In the genomic region with DNA sequence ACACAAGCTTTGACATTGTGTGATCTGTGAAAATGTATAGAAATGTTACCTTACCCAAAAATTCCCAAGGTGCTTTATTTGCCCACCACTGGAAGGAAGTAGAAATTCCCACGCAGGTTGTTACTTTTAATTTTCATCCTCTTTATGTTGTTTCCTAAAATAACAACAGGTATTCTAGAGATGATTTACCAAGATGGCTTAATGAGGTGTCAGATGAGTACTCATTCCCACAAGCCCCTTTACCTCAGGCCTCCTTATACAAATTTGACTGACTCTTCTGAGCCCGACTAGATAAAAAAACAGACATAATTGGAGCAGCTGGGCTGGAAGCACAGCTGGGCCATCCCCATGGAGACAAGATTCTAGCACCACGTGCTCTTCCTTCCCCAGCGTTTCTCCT, we compare ENCODE assay signal across 19 cellular contexts.
DNase-seq lines count a peak whose midpoint lies in the region; ATAC-seq and TF ChIP-seq lines count a peak whose summit lies in the region.
"Had no signal": no experiment of that assay in that cellular context is flagged by ENCODE, and none has a peak within 500 bp of the region (broad histone marks: within the 10 kb centered on the region; RNA-seq: fewer than 3 reads in every experiment).

No MANE protein-coding gene starts in this region.

- H3K9me3 Mint-ChIP-seq in osteocyte (ENCODE audit: unreplicated experiment) (peaks cover 4% of the 10 kb centered on the region), MCF 10A (ENCODE audit: unreplicated experiment) (peaks cover 11% of the 10 kb centered on the region)
- peaks cover 0 to 13% (median 5%) of the 10 kb centered on the region in 11 donors for H3K9me3 Mint-ChIP-seq in naive thymus-derived CD4-positive, alpha-beta T cell

- H3K27me3 Mint-ChIP-seq in osteocyte (ENCODE audit: unreplicated experiment): no peaks in the 10 kb centered on the region
- H3K27me3 Mint-ChIP-seq in MCF 10A (ENCODE audit: insufficient read depth, unreplicated experiment): no peaks in the 10 kb centered on the region
- no peaks in the 10 kb centered on the region for H3K27me3 Mint-ChIP-seq in naive thymus-derived CD4-positive, alpha-beta T cell
- H3K27me3 Mint-ChIP-seq: CD4-positive, alpha-beta T cell; IgD-negative memory B cell had no signal

- POLR2A ChIA-PET in MCF 10A (lab: Yijun Ruan, JAX): no interaction called here
- POLR2A ChIA-PET in naive thymus-derived CD4-positive, alpha-beta T cell (lab: Charles Lee): no interaction called here

- H3K4me1 Mint-ChIP-seq in osteocyte (ENCODE audit: unreplicated experiment) (no peaks in the 10 kb centered on the region), MCF 10A (ENCODE audit: insufficient read depth, unreplicated experiment) (no peaks in the 10 kb centered on the region)
- H3K4me1 Mint-ChIP-seq in naive thymus-derived CD4-positive, alpha-beta T cell: no peaks in the 10 kb centered on the region

- BruUV-seq in MCF 10A (replicated peaks; lab: Mats Ljungman, UMichigan): no TSS peak

- H3K36me3 ChIP-seq in naive thymus-derived CD4-positive, alpha-beta T cell (ENCODE audit: control insufficient read depth in 2 of 3, insufficient read depth in 3 of 3, low read length in 3 of 3): no peaks in the 10 kb centered on the region
- H3K36me3 ChIP-seq: HAP-1 had no signal

- TF ChIP-seq CTCF in osteocyte (IDR thresholded peaks at IDR 0.05) (no peak), MCF 10A (IDR thresholded peaks at IDR 0.05; ENCODE audit: unreplicated experiment) (no peak)

- H3K4me3 Mint-ChIP-seq in osteocyte (ENCODE audit: unreplicated experiment) (no peak overlapping the region), MCF 10A (ENCODE audit: unreplicated experiment) (no peak overlapping the region)
- H3K4me3 Mint-ChIP-seq in naive thymus-derived CD4-positive, alpha-beta T cell: no peak overlapping the region
- H3K4me3 Mint-ChIP-seq: CD4-positive, alpha-beta T cell; IgD-negative memory B cell had no signal

- H3K27ac ChIP-seq in naive thymus-derived CD4-positive, alpha-beta T cell (ENCODE audit: low read depth, low read length): no peak overlapping the region
- H3K27ac ChIP-seq: 22Rv1, A549, C4-2B, GM23248 had no signal

- intact Hi-C loops in MCF 10A (cut with micrococcal nuclease): no loop called here
- intact Hi-C loops in naive thymus-derived CD4-positive, alpha-beta T cell (cut with micrococcal nuclease): no loop called here

- peak; percentile 54 for ATAC-seq in GM18868 (IDR thresholded peaks at IDR 0.05; ENCODE audit: unreplicated experiment)
- ATAC-seq in HG02763 (IDR thresholded peaks at IDR 0.05; ENCODE audit: unreplicated experiment): peak; percentile 40
- ATAC-seq in HG03378 (IDR thresholded peaks at IDR 0.05; ENCODE audit: unreplicated experiment): peak; percentile 44
- no peak for ATAC-seq in HG03457 (IDR thresholded peaks at IDR 0.05; ENCODE audit: unreplicated experiment)
- ATAC-seq in naive thymus-derived CD4-positive, alpha-beta T cell: no peak
- ATAC-seq: A549, HepG2 had no signal

- no peaks in the 10 kb centered on the region for H3K4me1 ChIP-seq in naive thymus-derived CD4-positive, alpha-beta T cell (ENCODE audit: control insufficient read depth in 2 of 2, insufficient read depth in 2 of 2, low read length in 2 of 2)
- H3K4me1 ChIP-seq: A549, Caco-2, HAP-1 had no signal

- DNase-seq in osteocyte (ENCODE audit: extremely low spot score, unreplicated experiment) (peak; percentile 36), MCF 10A (ENCODE audit: unreplicated experiment) (no peak)
- DNase-seq in naive thymus-derived CD4-positive, alpha-beta T cell: no peak
- DNase-seq: AML-193; Caco-2; CD4-positive, alpha-beta T cell; GM23248; Karpas-422; KBM-7 had no signal

- H3K27ac Mint-ChIP-seq in osteocyte (ENCODE audit: unreplicated experiment) (no peak overlapping the region), MCF 10A (ENCODE audit: low read depth, unreplicated experiment) (no peak overlapping the region)
- H3K27ac Mint-ChIP-seq in naive thymus-derived CD4-positive, alpha-beta T cell: no peak overlapping the region
- H3K27ac Mint-ChIP-seq: CD4-positive, alpha-beta T cell had no signal

- no peaks in the 10 kb centered on the region for H3K27me3 ChIP-seq in naive thymus-derived CD4-positive, alpha-beta T cell (ENCODE audit: control insufficient read depth in 2 of 2, insufficient read depth in 2 of 2, low read length in 2 of 2)

- CTCF ChIA-PET in MCF 10A (lab: Yijun Ruan, JAX): no interaction called here
- CTCF ChIA-PET in naive thymus-derived CD4-positive, alpha-beta T cell (lab: Charles Lee): no interaction called here

- no peaks in the 10 kb centered on the region for H3K9me3 ChIP-seq in naive thymus-derived CD4-positive, alpha-beta T cell (ENCODE audit: control insufficient read depth in 2 of 3, low read length in 3 of 3)
- H3K9me3 ChIP-seq: A549, Caco-2, HAP-1 had no signal

- no peak overlapping the region for H3K4me3 ChIP-seq in naive thymus-derived CD4-positive, alpha-beta T cell (ENCODE audit: low read length)
- H3K4me3 ChIP-seq: A549, GM23248, HAP-1 had no signal

- no peaks in the 10 kb centered on the region for H3K36me3 Mint-ChIP-seq in osteocyte (ENCODE audit: unreplicated experiment)
- H3K36me3 Mint-ChIP-seq in MCF 10A (ENCODE audit: insufficient read depth, unreplicated experiment): no peaks in the 10 kb centered on the region
- peaks cover 7 to 17% (median 8%) of the 10 kb centered on the region in 5 donors for H3K36me3 Mint-ChIP-seq in naive thymus-derived CD4-positive, alpha-beta T cell

Comparison
In these comparisons a context has a peak if more than half of its experiments do, and no peak if none do; other contexts are left out.
1. ATAC-seq: peak in GM18868 (single experiment), HG02763 (single experiment) and HG03378 (single experiment); none in HG03457 (single experiment) and naive thymus-derived CD4-positive, alpha-beta T cell (single experiment).